In the genomic region with DNA sequence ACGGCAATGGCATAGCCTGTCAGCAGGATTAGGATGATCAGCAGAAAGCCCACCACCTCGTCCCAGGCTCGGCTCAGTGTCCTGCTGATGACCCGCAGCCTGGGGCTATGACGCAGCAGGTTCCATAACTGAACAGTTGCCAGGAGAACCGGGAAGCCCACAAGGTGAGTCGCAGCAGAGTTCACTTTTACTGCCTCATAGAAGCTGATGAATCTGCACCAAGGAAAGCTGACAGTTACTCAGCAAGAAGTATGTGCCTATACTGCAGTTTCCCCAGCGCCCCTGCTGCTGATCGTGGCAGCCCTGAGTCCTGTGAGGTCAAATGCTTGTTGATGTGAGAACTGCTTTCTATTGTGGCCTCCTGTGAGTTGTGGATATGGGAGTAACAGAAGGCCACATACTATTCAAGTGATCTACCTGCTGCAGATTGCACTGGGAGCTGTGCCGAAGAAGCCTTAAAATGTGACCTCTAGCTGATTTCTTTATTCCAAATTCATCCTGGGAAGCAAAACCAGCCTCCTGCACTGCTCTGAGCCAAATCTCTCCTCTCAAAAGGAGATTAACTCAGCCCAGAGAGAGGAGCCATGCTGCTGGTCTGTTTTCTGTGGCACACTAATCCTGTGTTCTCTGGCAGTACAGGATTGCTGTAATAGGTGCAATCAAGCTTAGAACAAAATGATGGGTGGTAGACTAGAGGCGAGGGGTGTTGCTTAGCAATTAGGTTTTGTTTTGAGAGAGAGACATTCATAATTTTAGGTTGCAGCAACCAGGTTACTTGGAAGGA, we compare ENCODE assay signal across 10 cellular contexts. TPM values are rescaled to one million over a fixed set of nuclear protein-coding genes. Genes with fewer than 3 reads are reported as not detected.
DNase-seq lines count a peak whose midpoint lies in the region; ATAC-seq and TF ChIP-seq lines count a peak whose summit lies in the region.
"Had no signal": no experiment of that assay in that cellular context is flagged by ENCODE, and none has a peak within 500 bp of the region (broad histone marks: within the 10 kb centered on the region; RNA-seq: fewer than 3 reads in every experiment).

No MANE protein-coding gene starts in this region.

- TF ChIP-seq CTCF in PC-3 (conservative IDR thresholded peaks at IDR 0.05; ENCODE audit: low read depth, low read length) (no peak), epithelial cell of proximal tubule (conservative IDR thresholded peaks at IDR 0.05; ENCODE audit: low read depth, low read length) (no peak)

- no peaks in the 10 kb centered on the region for H3K9me2 ChIP-seq in PC-3 (replicated peaks; ENCODE audit: low read length)

- DNase-seq in G401 (ENCODE audit: low spot score) (peak; percentile 51), PC-3 (peak; percentile 38), epithelial cell of proximal tubule (ENCODE audit: low read depth) (peak; percentile 16), renal cortical epithelial cell (ENCODE audit: low read depth) (peak; percentile 70), activated T-cell treated with anti-CD3 and anti-CD28 coated beads for 4 hours (no peak)
- no peak for DNase-seq in stimulated activated CD8-positive, alpha-beta memory T cell treated with anti-CD3 and anti-CD28 coated beads, Interleukin-4, amount 100 ng/mL, for 48 hours
- DNase-seq: activated CD4-positive, alpha-beta T cell treated with anti-CD3 and anti-CD28 coated beads, Interleukin-2, amount 50 U/mL, for 48 hours; NCI-H1092 treated with DMSO at 0.1 percent for 48 hours; posterior cingulate gyrus had no signal

- H4K20me1 ChIP-seq in PC-3 (ENCODE audit: low read length), result peaks cover 15% of the 10 kb centered on the region; the same call in 1 of the 2 replicates

- ATAC-seq in PC-3, result peak; percentile 31; the same call in 1 of the 2 replicates
- ATAC-seq in HG03432 (IDR thresholded peaks at IDR 0.05; ENCODE audit: unreplicated experiment), result no peak

- no peaks in the 10 kb centered on the region for H3K27me3 ChIP-seq in PC-3 (ENCODE audit: low read length)

- intact Hi-C loops in PC-3 (cut with micrococcal nuclease), result no loop called here

- peaks cover 22% of the 10 kb centered on the region for H3K36me3 ChIP-seq in PC-3 (ENCODE audit: low read depth, low read length)

- no TSS peak for BruUV-seq in PC-3 (replicated peaks; lab: Mats Ljungman, UMichigan)

- H3K4me2 ChIP-seq in PC-3 (ENCODE audit: low read length), result no peak overlapping the region

- in situ Hi-C loops in G401 (cut with HindIII; ENCODE audit: low sequenced_read_pairs), result loop anchor here (10.0 kb wide), 1 partner anchor 59 kb away; no protein-coding TSS in a partner anchor

- POLR2A ChIA-PET in PC-3 (lab: Charles Lee; ENCODE audit: unreplicated experiment), result no interaction called here

- H3F3A ChIP-seq in PC-3 (ENCODE audit: low read length, unreplicated experiment), result no peaks in the 10 kb centered on the region

- H3K4me3 ChIP-seq in PC-3 (ENCODE audit: low read length) (no peak overlapping the region), epithelial cell of proximal tubule (ENCODE audit: low read depth, low read length) (no peak overlapping the region)

- no peak overlapping the region for H2AFZ ChIP-seq in PC-3 (ENCODE audit: low read length)

- no peak overlapping the region for H3K9ac ChIP-seq in PC-3 (ENCODE audit: low read length)

- CTCF ChIA-PET in PC-3 (lab: Charles Lee), result no interaction called here

- no peaks in the 10 kb centered on the region for H3K9me3 ChIP-seq in PC-3 (ENCODE audit: low read length)

- no peak overlapping the region for H3K27ac ChIP-seq in PC-3 (ENCODE audit: low read length)

- H3K79me2 ChIP-seq in PC-3 (ENCODE audit: low read length), result peaks cover 12% of the 10 kb centered on the region

- peaks cover 7% of the 10 kb centered on the region; the same call in 1 of the 2 replicates for H3K4me1 ChIP-seq in PC-3 (ENCODE audit: insufficient read depth, low read length)

RNA-seq across cellular contexts. Expression of a gene that starts 38.8 kb away (rescaled TPM):
- 162 and 187 TPM in 2 replicates for total RNA-seq in G401 (2014; rRNA removed; shearing (Covaris generic))
- 75.2 and 86.4 TPM in 2 replicates for total RNA-seq in PC-3 (2014; rRNA removed)
- total RNA-seq in epithelial cell of proximal tubule, result 145 and 211 TPM in 2 replicates
- total RNA-seq in renal cortical epithelial cell, result 231 and 302 TPM in 2 replicates

RNA-seq across cellular contexts. Expression of a gene that starts 50.1 kb away (rescaled TPM):
- 24.7 and 27.7 TPM in 2 replicates for total RNA-seq in G401 (2014; rRNA removed; shearing (Covaris generic))
- total RNA-seq in PC-3 (2014; rRNA removed) (4.7 and 5.4 TPM in 2 replicates), epithelial cell of proximal tubule (6.4 and 17.6 TPM in 2 replicates), renal cortical epithelial cell (5.7 and 7.2 TPM in 2 replicates)

Comparison
In these comparisons a context has a peak if more than half of its experiments do, and no peak if none do; other contexts are left out.
1. DNase-seq: peak in G401 (single experiment), PC-3 (single experiment), epithelial cell of proximal tubule (single experiment) and renal cortical epithelial cell (single experiment); none in stimulated activated CD8-positive, alpha-beta memory T cell treated with anti-CD3 and anti-CD28 coated beads, Interleukin-4, amount 100 ng/mL, for 48 hours (single experiment) and activated T-cell treated with anti-CD3 and anti-CD28 coated beads for 4 hours (single experiment).